1 cellular context compared by ENCODE assay signal in the genomic region with DNA sequence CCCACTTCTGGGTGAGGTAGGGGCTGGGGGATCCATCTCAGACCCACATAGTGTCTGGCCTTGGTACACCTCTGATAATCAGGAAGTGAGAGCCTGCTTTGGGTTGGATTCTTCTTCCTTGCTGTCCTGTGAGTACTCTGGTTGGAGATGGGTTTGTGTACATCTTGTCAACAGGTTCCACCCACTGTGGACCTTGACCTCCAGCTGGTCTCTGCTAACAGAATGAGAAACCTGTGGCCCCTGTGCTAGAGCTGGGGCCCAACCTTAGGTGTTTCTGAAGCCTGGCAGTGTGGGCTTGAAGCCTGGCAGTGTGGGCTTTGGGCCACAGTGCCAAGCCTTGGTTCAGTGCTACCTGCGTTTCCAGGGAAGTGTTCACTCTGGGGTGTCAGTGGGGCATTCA.
TF ChIP-seq lines count a peak whose summit lies in the region.

No MANE protein-coding gene starts in this region.

TF ChIP-seq in HepG2, 621 proteins besides CTCF, POLR2A, EP300 and RAD21 (continued from another document and continues in another):
- TF ChIP-seq, protein P1, sequence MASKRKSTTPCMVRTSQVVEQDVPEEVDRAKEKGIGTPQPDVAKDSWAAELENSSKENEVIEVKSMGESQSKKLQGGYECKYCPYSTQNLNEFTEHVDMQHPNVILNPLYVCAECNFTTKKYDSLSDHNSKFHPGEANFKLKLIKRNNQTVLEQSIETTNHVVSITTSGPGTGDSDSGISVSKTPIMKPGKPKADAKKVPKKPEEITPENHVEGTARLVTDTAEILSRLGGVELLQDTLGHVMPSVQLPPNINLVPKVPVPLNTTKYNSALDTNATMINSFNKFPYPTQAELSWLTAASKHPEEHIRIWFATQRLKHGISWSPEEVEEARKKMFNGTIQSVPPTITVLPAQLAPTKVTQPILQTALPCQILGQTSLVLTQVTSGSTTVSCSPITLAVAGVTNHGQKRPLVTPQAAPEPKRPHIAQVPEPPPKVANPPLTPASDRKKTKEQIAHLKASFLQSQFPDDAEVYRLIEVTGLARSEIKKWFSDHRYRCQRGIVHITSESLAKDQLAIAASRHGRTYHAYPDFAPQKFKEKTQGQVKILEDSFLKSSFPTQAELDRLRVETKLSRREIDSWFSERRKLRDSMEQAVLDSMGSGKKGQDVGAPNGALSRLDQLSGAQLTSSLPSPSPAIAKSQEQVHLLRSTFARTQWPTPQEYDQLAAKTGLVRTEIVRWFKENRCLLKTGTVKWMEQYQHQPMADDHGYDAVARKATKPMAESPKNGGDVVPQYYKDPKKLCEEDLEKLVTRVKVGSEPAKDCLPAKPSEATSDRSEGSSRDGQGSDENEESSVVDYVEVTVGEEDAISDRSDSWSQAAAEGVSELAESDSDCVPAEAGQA (IDR thresholded peaks at IDR 0.05; ENCODE audit: low read depth): no peak
- TF ChIP-seq, protein P1 (CRISPR knock-in tag; IDR thresholded peaks at IDR 0.05; ENCODE audit: borderline replicate concordance): no peak
- TF ChIP-seq, protein P2, sequence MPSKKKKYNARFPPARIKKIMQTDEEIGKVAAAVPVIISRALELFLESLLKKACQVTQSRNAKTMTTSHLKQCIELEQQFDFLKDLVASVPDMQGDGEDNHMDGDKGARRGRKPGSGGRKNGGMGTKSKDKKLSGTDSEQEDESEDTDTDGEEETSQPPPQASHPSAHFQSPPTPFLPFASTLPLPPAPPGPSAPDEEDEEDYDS (CRISPR knock-in tag; IDR thresholded peaks at IDR 0.05): no peak
- TF ChIP-seq HNRNPLL (IDR thresholded peaks at IDR 0.05; ENCODE audit: low read depth, low read length, poor library complexity, severe bottlenecking) (no peak), ZNF598 (CRISPR knock-in tag; IDR thresholded peaks at IDR 0.05; ENCODE audit: borderline replicate concordance) (no peak; the same call in 1 of the 2 replicates), NFYB (CRISPR knock-in tag; IDR thresholded peaks at IDR 0.05) (no peak), NAIF1 (CRISPR knock-in tag; IDR thresholded peaks at IDR 0.05; ENCODE audit: borderline replicate concordance) (0 out of 2 replicates have a peak, but pooled peaks have one; percentile 17), ARID4A (CRISPR knock-in tag; IDR thresholded peaks at IDR 0.05; ENCODE audit: borderline replicate concordance) (peak; percentile 94), ZNF746 (CRISPR knock-in tag; IDR thresholded peaks at IDR 0.05) (no peak), RXRB (CRISPR knock-in tag; IDR thresholded peaks at IDR 0.05; ENCODE audit: borderline replicate concordance) (peak; percentile 80), SP4 (CRISPR knock-in tag; IDR thresholded peaks at IDR 0.05) (peak; percentile 38; the same call in 1 of the 2 replicates), ZNF740 (CRISPR knock-in tag; IDR thresholded peaks at IDR 0.05) (no peak), ASH2L (IDR thresholded peaks at IDR 0.05; ENCODE audit: insufficient read length, low read depth, low read length) (peak; percentile 46), JUN (CRISPR knock-in tag; IDR thresholded peaks at IDR 0.05) (no peak), MTA3 (CRISPR knock-in tag; IDR thresholded peaks at IDR 0.05) (no peak), ZNF878 (CRISPR knock-in tag; IDR thresholded peaks at IDR 0.05) (0 out of 2 replicates have a peak, but pooled peaks have one; percentile 44), SOX6 (IDR thresholded peaks at IDR 0.05) (no peak), SOX6 (CRISPR knock-in tag; IDR thresholded peaks at IDR 0.05) (peak; percentile 76), ZNF678 (CRISPR knock-in tag; IDR thresholded peaks at IDR 0.05) (no peak), DPF2 (CRISPR knock-in tag; IDR thresholded peaks at IDR 0.05; ENCODE audit: borderline replicate concordance, low read depth) (peak; percentile 72; the same call in 1 of the 2 replicates), ZNF24 (IDR thresholded peaks at IDR 0.05) (no peak), HNF1B (CRISPR knock-in tag; IDR thresholded peaks at IDR 0.05) (no peak), MXD4 (CRISPR knock-in tag; IDR thresholded peaks at IDR 0.05) (0 out of 2 replicates have a peak, but pooled peaks have one; percentile 31), EEA1 (CRISPR knock-in tag; IDR thresholded peaks at IDR 0.05; ENCODE audit: borderline replicate concordance) (no peak), ZNF768 (CRISPR knock-in tag; IDR thresholded peaks at IDR 0.05) (no peak), ZNF709 (CRISPR knock-in tag; IDR thresholded peaks at IDR 0.05) (0 out of 2 replicates have a peak, but pooled peaks have one; percentile 31), HES4 (CRISPR knock-in tag; IDR thresholded peaks at IDR 0.05; ENCODE audit: borderline replicate concordance) (no peak), IRF2 (CRISPR knock-in tag; IDR thresholded peaks at IDR 0.05) (peak; percentile 85), ZNF781 (CRISPR knock-in tag; IDR thresholded peaks at IDR 0.05; ENCODE audit: borderline replicate concordance, not compliant biosample characterization) (no peak), NFIB (CRISPR knock-in tag; IDR thresholded peaks at IDR 0.05; ENCODE audit: borderline replicate concordance) (no peak), ZNF20 (CRISPR knock-in tag; IDR thresholded peaks at IDR 0.05) (no peak)
- TF ChIP-seq, protein P3, sequence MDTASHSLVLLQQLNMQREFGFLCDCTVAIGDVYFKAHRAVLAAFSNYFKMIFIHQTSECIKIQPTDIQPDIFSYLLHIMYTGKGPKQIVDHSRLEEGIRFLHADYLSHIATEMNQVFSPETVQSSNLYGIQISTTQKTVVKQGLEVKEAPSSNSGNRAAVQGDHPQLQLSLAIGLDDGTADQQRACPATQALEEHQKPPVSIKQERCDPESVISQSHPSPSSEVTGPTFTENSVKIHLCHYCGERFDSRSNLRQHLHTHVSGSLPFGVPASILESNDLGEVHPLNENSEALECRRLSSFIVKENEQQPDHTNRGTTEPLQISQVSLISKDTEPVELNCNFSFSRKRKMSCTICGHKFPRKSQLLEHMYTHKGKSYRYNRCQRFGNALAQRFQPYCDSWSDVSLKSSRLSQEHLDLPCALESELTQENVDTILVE (CRISPR knock-in tag; IDR thresholded peaks at IDR 0.05): no peak
- TF ChIP-seq, protein P4, sequence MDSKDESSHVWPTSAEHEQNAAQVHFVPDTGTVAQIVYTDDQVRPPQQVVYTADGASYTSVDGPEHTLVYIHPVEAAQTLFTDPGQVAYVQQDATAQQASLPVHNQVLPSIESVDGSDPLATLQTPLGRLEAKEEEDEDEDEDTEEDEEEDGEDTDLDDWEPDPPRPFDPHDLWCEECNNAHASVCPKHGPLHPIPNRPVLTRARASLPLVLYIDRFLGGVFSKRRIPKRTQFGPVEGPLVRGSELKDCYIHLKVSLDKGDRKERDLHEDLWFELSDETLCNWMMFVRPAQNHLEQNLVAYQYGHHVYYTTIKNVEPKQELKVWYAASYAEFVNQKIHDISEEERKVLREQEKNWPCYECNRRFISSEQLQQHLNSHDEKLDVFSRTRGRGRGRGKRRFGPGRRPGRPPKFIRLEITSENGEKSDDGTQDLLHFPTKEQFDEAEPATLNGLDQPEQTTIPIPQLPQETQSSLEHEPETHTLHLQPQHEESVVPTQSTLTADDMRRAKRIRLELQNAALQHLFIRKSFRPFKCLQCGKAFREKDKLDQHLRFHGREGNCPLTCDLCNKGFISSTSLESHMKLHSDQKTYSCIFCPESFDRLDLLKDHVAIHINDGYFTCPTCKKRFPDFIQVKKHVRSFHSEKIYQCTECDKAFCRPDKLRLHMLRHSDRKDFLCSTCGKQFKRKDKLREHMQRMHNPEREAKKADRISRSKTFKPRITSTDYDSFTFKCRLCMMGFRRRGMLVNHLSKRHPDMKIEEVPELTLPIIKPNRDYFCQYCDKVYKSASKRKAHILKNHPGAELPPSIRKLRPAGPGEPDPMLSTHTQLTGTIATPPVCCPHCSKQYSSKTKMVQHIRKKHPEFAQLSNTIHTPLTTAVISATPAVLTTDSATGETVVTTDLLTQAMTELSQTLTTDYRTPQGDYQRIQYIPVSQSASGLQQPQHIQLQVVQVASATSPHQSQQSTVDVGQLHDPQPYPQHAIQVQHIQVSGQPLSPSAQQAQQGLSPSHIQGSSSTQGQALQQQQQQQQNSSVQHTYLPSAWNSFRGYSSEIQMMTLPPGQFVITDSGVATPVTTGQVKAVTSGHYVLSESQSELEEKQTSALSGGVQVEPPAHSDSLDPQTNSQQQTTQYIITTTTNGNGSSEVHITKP (CRISPR knock-in tag; IDR thresholded peaks at IDR 0.05; ENCODE audit: low read depth): peak; percentile 60; the same call in 1 of the 2 replicates
